20 cellular contexts compared by ENCODE assay signal in the genomic region with DNA sequence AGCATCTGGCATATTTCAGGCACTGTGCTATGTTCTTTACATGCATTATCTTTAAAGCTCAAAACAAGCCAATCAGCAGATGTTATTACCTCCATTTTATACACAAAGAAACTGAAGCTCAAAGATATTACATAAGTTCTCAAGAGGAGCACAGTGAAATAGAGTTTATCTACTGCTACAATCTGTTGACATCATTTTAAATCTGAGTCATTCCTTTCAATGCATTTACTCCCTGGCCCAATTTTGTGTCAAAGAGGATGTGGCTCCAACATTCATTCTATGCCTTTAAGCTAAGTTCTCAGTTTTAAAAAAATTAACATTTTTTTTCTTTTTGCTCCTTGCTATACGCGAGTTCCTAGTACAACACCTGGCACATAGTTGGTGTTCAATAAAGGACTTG.
DNase-seq lines count a peak whose midpoint lies in the region; FAIRE-seq and TF ChIP-seq lines count a peak whose summit lies in the region.
"Had no signal": no experiment of that assay in that cellular context is flagged by ENCODE, and none has a peak within 500 bp of the region (broad histone marks: within the 10 kb centered on the region; RNA-seq: fewer than 3 reads in every experiment).

No MANE protein-coding gene starts in this region.

- H3K36me3 ChIP-seq in keratinocyte (ENCODE audit: control insufficient read depth in 2 of 2, extremely low read depth in 1 of 2, insufficient read depth in 2 of 2, low read length in 2 of 2): no peaks in the 10 kb centered on the region
- H3K36me3 ChIP-seq: BLaER1 treated with 17β-estradiol and CSF1 and Interleukin-3, amounts not matched to agents 10 nM and 100 nM had no signal

- H2AFZ ChIP-seq in keratinocyte (ENCODE audit: control insufficient read depth, low read length): no peak overlapping the region

- no peak for TF ChIP-seq CTCF in keratinocyte (optimal IDR thresholded peaks at IDR 0.05 in 1 of 3, IDR thresholded peaks at IDR 0.05 in 1 of 3, conservative IDR thresholded peaks at IDR 0.05 in 1 of 3; ENCODE audit: extremely low read depth in 1 of 3, insufficient read depth in 2 of 3, low read length in 3 of 3)

- no peak overlapping the region for H3K9ac ChIP-seq in keratinocyte (ENCODE audit: control insufficient read depth, extremely low read depth, insufficient read depth, low read length)
- H3K9ac ChIP-seq: BLaER1 treated with 17β-estradiol and CSF1 and Interleukin-3, amounts not matched to agents 10 nM and 100 nM had no signal

- dilution Hi-C loops in keratinocyte (cut with MboI; ENCODE audit: extremely low pct_ligation_motif_present, low sequenced_read_pairs): no loop called here

- no peaks in the 10 kb centered on the region for H3K9me1 ChIP-seq in keratinocyte (ENCODE audit: control insufficient read depth, extremely low read depth, insufficient read depth, low read length)

- peaks cover 6% of the 10 kb centered on the region for H3K4me1 ChIP-seq in keratinocyte (ENCODE audit: control insufficient read depth, extremely low read depth, insufficient read depth, low read length)
- H3K4me1 ChIP-seq: BLaER1 treated with 17β-estradiol and CSF1 and Interleukin-3, amounts not matched to agents 10 nM and 100 nM had no signal

- H3K27me3 ChIP-seq in keratinocyte (ENCODE audit: control insufficient read depth, extremely low read depth, insufficient read depth, low read length): no peaks in the 10 kb centered on the region
- H3K27me3 ChIP-seq: BLaER1 treated with 17β-estradiol and CSF1 and Interleukin-3, amounts not matched to agents 10 nM and 100 nM had no signal

- FAIRE-seq in keratinocyte (lab: Jason Lieb, UNC): no peak
- FAIRE-seq: D721Med had no signal

- H3K79me2 ChIP-seq in keratinocyte (ENCODE audit: control insufficient read depth, insufficient read depth, low read length): no peaks in the 10 kb centered on the region

- DNase-seq in ELR (ENCODE audit: low read depth) (peak; percentile 19), OCI-M1 (lab: John Stamatoyannopoulos, UW) (peak; percentile 1), astrocyte of the hippocampus (ENCODE audit: low read depth, low spot score) (peak; percentile 1), keratinocyte (ENCODE audit: low read depth, low spot score) (peak; percentile 0), NCI-H774 (lab: John Stamatoyannopoulos, UW) (no peak), ecto neural progenitor cell (ENCODE audit: low spot score) (no peak)
- no peak for DNase-seq in stimulated activated CD8-positive, alpha-beta memory T cell treated with anti-CD3 and anti-CD28 coated beads, Interleukin-4, amount 100 ng/mL, for 48 hours
- DNase-seq: CD8-positive, alpha-beta T cell; DMS79; GDM1; HCEC 1CT; NCI-H1105 treated with DMSO at 0.1 percent for 48 hours; NCI-H1694; NCI-H2081 treated with DMSO at 0.1 percent for 48 hours; NCI-H510A; NCI-H82; SHP77; T-cell had no signal

- no peak overlapping the region for H3K4me3 ChIP-seq in keratinocyte (ENCODE audit: control insufficient read depth in 2 of 3, extremely low read depth in 1 of 3, insufficient read depth in 2 of 3, low read depth in 1 of 3, low read length in 3 of 3)
- H3K4me3 ChIP-seq: BLaER1 treated with 17β-estradiol and CSF1 and Interleukin-3, amounts not matched to agents 10 nM and 100 nM had no signal

- no peak overlapping the region for H3K4me2 ChIP-seq in keratinocyte (ENCODE audit: control insufficient read depth, extremely low read depth, insufficient read depth, low read depth, low read length)
- H3K4me2 ChIP-seq: BLaER1 treated with 17β-estradiol and CSF1 and Interleukin-3, amounts not matched to agents 10 nM and 100 nM had no signal

- no peaks in the 10 kb centered on the region for H4K20me1 ChIP-seq in keratinocyte (ENCODE audit: control insufficient read depth, extremely low read depth, insufficient read depth, low read length)
- H4K20me1 ChIP-seq: BLaER1 treated with 17β-estradiol and CSF1 and Interleukin-3, amounts not matched to agents 10 nM and 100 nM had no signal

- no peak overlapping the region for H3K27ac ChIP-seq in keratinocyte (ENCODE audit: control insufficient read depth, insufficient read depth, low read length)
- H3K27ac ChIP-seq: BLaER1 treated with 17β-estradiol and CSF1 and Interleukin-3, amounts not matched to agents 10 nM and 100 nM had no signal

- H3K9me3 ChIP-seq in keratinocyte (ENCODE audit: control insufficient read depth, low read depth, low read length): no peaks in the 10 kb centered on the region

Comparison
In these comparisons a context has a peak if more than half of its experiments do, and no peak if none do; other contexts are left out.
1. DNase-seq: peak in ELR (single experiment), OCI-M1 (single experiment), astrocyte of the hippocampus (single experiment) and keratinocyte (single experiment); none in stimulated activated CD8-positive, alpha-beta memory T cell treated with anti-CD3 and anti-CD28 coated beads, Interleukin-4, amount 100 ng/mL, for 48 hours (single experiment), NCI-H774 (single experiment) and ecto neural progenitor cell (single experiment).